In the genomic region with DNA sequence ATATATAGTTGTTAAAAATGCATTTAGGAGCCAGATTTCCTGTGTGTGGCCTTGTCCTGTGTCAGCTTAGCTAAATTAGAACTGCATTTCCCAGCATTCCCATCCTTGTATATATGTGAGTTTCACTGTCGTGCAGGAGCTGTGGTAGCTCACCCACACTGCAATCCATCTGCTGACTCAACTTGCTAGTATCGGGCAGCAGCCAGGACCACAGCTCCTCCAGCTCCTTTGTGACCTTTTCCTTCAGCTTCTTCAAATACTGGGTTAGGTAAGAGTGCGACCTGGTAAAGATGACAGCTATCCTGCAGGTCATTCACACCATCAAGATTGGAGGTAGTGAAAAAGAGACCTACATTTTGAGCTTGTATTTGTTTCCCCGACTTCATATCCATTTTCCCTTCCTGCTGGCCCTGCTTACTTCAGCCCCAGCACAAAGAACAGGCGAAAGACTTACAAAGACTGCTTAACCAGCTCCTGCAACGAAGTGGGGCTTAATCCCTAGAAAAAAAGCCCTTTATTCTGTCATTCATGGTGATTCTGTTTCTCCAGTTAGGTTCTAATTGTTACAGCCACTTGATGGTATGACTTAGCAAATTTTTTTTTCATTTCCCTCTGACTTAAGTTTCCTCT, we compare ENCODE assay signal across 15 cellular contexts. TPM values are rescaled to one million over a fixed set of nuclear protein-coding genes. Genes with fewer than 3 reads are reported as not detected.
A peak's percentile ranks its signal among the peaks of the same experiment; 100 is the strongest.
DNase-seq lines count a peak whose midpoint lies in the region; ATAC-seq and TF ChIP-seq lines count a peak whose summit lies in the region.
"Had no signal": no experiment of that assay in that cellular context is flagged by ENCODE, and none has a peak within 500 bp of the region (broad histone marks: within the 10 kb centered on the region; RNA-seq: fewer than 3 reads in every experiment).

No MANE protein-coding gene starts in this region.

- H3K36me3 Mint-ChIP-seq in GM23338 (ENCODE audit: low read depth), result peaks cover 10% of the 10 kb centered on the region; the same call in 2 of the 3 replicates
- no peaks in the 10 kb centered on the region for H3K36me3 Mint-ChIP-seq in activated T-helper 1 cell treated with anti-CD3 and anti-CD28 coated beads, Interleukin-12 subunit alpha, Interleukin-12 subunit beta, Interleukin-2, Interleukin-4 antibody, amounts not matched to agents 30 ng/mL and 10 ng/mL and 1 ng/mL, durations not matched to agents 14 hours and 24 hours and 36 hours (ENCODE audit: low read depth)

- intact Hi-C loops in activated T-helper 1 cell treated with anti-CD3 and anti-CD28 coated beads, Interleukin-12 subunit alpha, Interleukin-12 subunit beta, Interleukin-2, Interleukin-4 antibody, amounts not matched to agents 30 ng/mL and 10 ng/mL and 1 ng/mL, durations not matched to agents 14 hours and 24 hours and 36 hours (cut with micrococcal nuclease), result no loop called here

- H2AFZ ChIP-seq in GM23338, result peak overlapping the region; percentile 91

- no peak overlapping the region for H3K4me3 ChIP-seq in GM23338
- H3K4me3 ChIP-seq: gastrocnemius medialis, sigmoid colon had no signal

- H3K4me1 Mint-ChIP-seq in GM23338, result peaks cover 6% of the 10 kb centered on the region; the same call in 1 of the 3 replicates
- H3K4me1 Mint-ChIP-seq in activated T-helper 1 cell treated with anti-CD3 and anti-CD28 coated beads, Interleukin-12 subunit alpha, Interleukin-12 subunit beta, Interleukin-2, Interleukin-4 antibody, amounts not matched to agents 30 ng/mL and 10 ng/mL and 1 ng/mL, durations not matched to agents 14 hours and 24 hours and 36 hours (ENCODE audit: low read depth), result no peaks in the 10 kb centered on the region
- H3K4me1 Mint-ChIP-seq: central memory CD8-positive, alpha-beta T cell; T-helper 17 cell had no signal

- peak overlapping the region; percentile 16; the same call in 1 of the 2 replicates for H3K27ac Mint-ChIP-seq in GM23338
- H3K27ac Mint-ChIP-seq in activated T-helper 1 cell treated with anti-CD3 and anti-CD28 coated beads, Interleukin-12 subunit alpha, Interleukin-12 subunit beta, Interleukin-2, Interleukin-4 antibody, amounts not matched to agents 30 ng/mL and 10 ng/mL and 1 ng/mL, durations not matched to agents 14 hours and 24 hours and 36 hours, result no peak overlapping the region
- H3K27ac Mint-ChIP-seq: T-helper 17 cell had no signal

- no peaks in the 10 kb centered on the region for H4K20me1 ChIP-seq in GM23338 (replicated peaks; ENCODE audit: insufficient read depth)

- H3K36me3 ChIP-seq in GM23338 (ENCODE audit: insufficient read depth), result no peaks in the 10 kb centered on the region
- H3K36me3 ChIP-seq: gastrocnemius medialis, sigmoid colon had no signal

- no peak; the same call in 2 of the 3 replicates for ATAC-seq in GM23338
- ATAC-seq: gastrocnemius medialis, T-helper 17 cell had no signal

- peak; percentile 69 for DNase-seq in A172 (ENCODE audit: low spot score)
- no peak for DNase-seq in GM23338 (ENCODE audit: low spot score)
- DNase-seq in RPMI8226, result peak; percentile 12
- DNase-seq in fibroblast of peridontal ligament (ENCODE audit: extremely low read depth), result peak; percentile 61
- no peak for DNase-seq in caudate nucleus (lab: John Stamatoyannopoulos, UW)
- DNase-seq in activated T-helper 1 cell treated with anti-CD3 and anti-CD28 coated beads, Interleukin-12 subunit alpha, Interleukin-12 subunit beta, Interleukin-2, Interleukin-4 antibody, amounts not matched to agents 30 ng/mL and 10 ng/mL and 1 ng/mL, durations not matched to agents 14 hours and 24 hours and 36 hours (ENCODE audit: low spot score), result no peak
- DNase-seq in germinal center (ENCODE audit: low spot score), result no peak
- DNase-seq in activated gamma-delta T cell (lab: John Stamatoyannopoulos, UW), result no peak
- DNase-seq: activated CD8-positive, alpha-beta memory T cell treated with anti-CD3 and anti-CD28 coated beads, Interleukin-2, amount 50 U/mL, for 4 hours; gastrocnemius medialis; NCI-H774; sigmoid colon; T-helper 17 cell had no signal

- H3K4me2 ChIP-seq in GM23338, result no peak overlapping the region

- 0 out of 2 replicates have a peak, but pooled peaks cover 5% of the 10 kb centered on the region for H3K9me2 ChIP-seq in GM23338 (ENCODE audit: insufficient read depth)

- H3K27ac ChIP-seq in GM23338 (ENCODE audit: low read depth), result no peak overlapping the region
- H3K27ac ChIP-seq in caudate nucleus (ENCODE audit: low read depth, low read length), result no peak overlapping the region
- H3K27ac ChIP-seq: gastrocnemius medialis, sigmoid colon had no signal

- no peak overlapping the region for H3K4me3 Mint-ChIP-seq in GM23338
- no peak overlapping the region for H3K4me3 Mint-ChIP-seq in activated T-helper 1 cell treated with anti-CD3 and anti-CD28 coated beads, Interleukin-12 subunit alpha, Interleukin-12 subunit beta, Interleukin-2, Interleukin-4 antibody, amounts not matched to agents 30 ng/mL and 10 ng/mL and 1 ng/mL, durations not matched to agents 14 hours and 24 hours and 36 hours
- H3K4me3 Mint-ChIP-seq: central memory CD8-positive, alpha-beta T cell; T-helper 17 cell had no signal

- H3K4me1 ChIP-seq in GM23338 (ENCODE audit: insufficient read depth), result no peaks in the 10 kb centered on the region
- H3K4me1 ChIP-seq: gastrocnemius medialis, sigmoid colon had no signal

- H3K79me2 ChIP-seq in GM23338 (replicated peaks; ENCODE audit: insufficient read depth), result no peaks in the 10 kb centered on the region

- H3K27me3 Mint-ChIP-seq in GM23338 (ENCODE audit: insufficient read depth, low read depth, poor library complexity), result no peaks in the 10 kb centered on the region
- peaks cover 3% of the 10 kb centered on the region for H3K27me3 Mint-ChIP-seq in activated T-helper 1 cell treated with anti-CD3 and anti-CD28 coated beads, Interleukin-12 subunit alpha, Interleukin-12 subunit beta, Interleukin-2, Interleukin-4 antibody, amounts not matched to agents 30 ng/mL and 10 ng/mL and 1 ng/mL, durations not matched to agents 14 hours and 24 hours and 36 hours (ENCODE audit: insufficient read depth)
- H3K27me3 Mint-ChIP-seq: central memory CD8-positive, alpha-beta T cell had no signal

- no peaks in the 10 kb centered on the region for H3K27me3 ChIP-seq in GM23338 (ENCODE audit: insufficient read depth)
- H3K27me3 ChIP-seq: gastrocnemius medialis, sigmoid colon had no signal

- no peaks in the 10 kb centered on the region for H3F3A ChIP-seq in GM23338 (replicated peaks; ENCODE audit: low read depth)

- no peak for TF ChIP-seq CTCF in GM23338 (conservative IDR thresholded peaks at IDR 0.05; ENCODE audit: low read depth in 2 of 2)

- peaks cover 13% of the 10 kb centered on the region for H3K9me3 Mint-ChIP-seq in GM23338
- peaks cover 6% of the 10 kb centered on the region for H3K9me3 Mint-ChIP-seq in activated T-helper 1 cell treated with anti-CD3 and anti-CD28 coated beads, Interleukin-12 subunit alpha, Interleukin-12 subunit beta, Interleukin-2, Interleukin-4 antibody, amounts not matched to agents 30 ng/mL and 10 ng/mL and 1 ng/mL, durations not matched to agents 14 hours and 24 hours and 36 hours
- H3K9me3 Mint-ChIP-seq: central memory CD8-positive, alpha-beta T cell had no signal

TF ChIP-seq in GM23338, 12 proteins besides CTCF, POLR2A, EP300 and RAD21:
- TF ChIP-seq ZNF331 (CRISPR knock-in tag; IDR thresholded peaks at IDR 0.05; ENCODE audit: low read depth), result no peak

RNA-seq across cellular contexts. Expression of a gene that starts 11.4 kb away (rescaled TPM):
- total RNA-seq in A172 (2014; rRNA removed; shearing (Covaris generic)), result not detected in 2 replicates
- total RNA-seq in GM23338 (2014; rRNA removed; shearing (Covaris generic)), result not detected in 2 replicates
- polyA plus RNA-seq in GM23338 (2016; fragmentation: Nextera tagmentation; extraction: Ambion mirVana), result not detected in 2 replicates
- total RNA-seq in activated T-helper 1 cell treated with anti-CD3 and anti-CD28 coated beads, Interleukin-12 subunit alpha, Interleukin-12 subunit beta, Interleukin-2, Interleukin-4 antibody, amounts not matched to agents 30 ng/mL and 10 ng/mL and 1 ng/mL, durations not matched to agents 14 hours and 24 hours and 36 hours, result not detected in 2 replicates
- total RNA-seq: gastrocnemius medialis, lung microvascular endothelial cell, sigmoid colon, T-helper 17 cell had no signal
- polyA plus RNA-seq: sigmoid colon had no signal

RNA-seq across cellular contexts. Expression of a gene that starts 48.8 kb away (rescaled TPM):
- 235 and 369 TPM in 2 replicates for total RNA-seq in A172 (2014; rRNA removed; shearing (Covaris generic))
- 0.10 TPM in 1 of 2 replicates, not detected in the other for total RNA-seq in GM23338 (2014; rRNA removed; shearing (Covaris generic))
- polyA plus RNA-seq in GM23338 (2016; fragmentation: Nextera tagmentation; extraction: Ambion mirVana), result not detected in 2 replicates
- not detected in 2 replicates for total RNA-seq in activated T-helper 1 cell treated with anti-CD3 and anti-CD28 coated beads, Interleukin-12 subunit alpha, Interleukin-12 subunit beta, Interleukin-2, Interleukin-4 antibody, amounts not matched to agents 30 ng/mL and 10 ng/mL and 1 ng/mL, durations not matched to agents 14 hours and 24 hours and 36 hours
- total RNA-seq: lung microvascular endothelial cell, T-helper 17 cell had no signal

Comparison
In these comparisons a context has a peak if more than half of its experiments do, and no peak if none do; other contexts are left out.
1. DNase-seq: peak in A172 (single experiment), RPMI8226 (single experiment) and fibroblast of peridontal ligament (single experiment); none in GM23338 (single experiment), caudate nucleus (0 of 61), activated T-helper 1 cell treated with anti-CD3 and anti-CD28 coated beads, Interleukin-12 subunit alpha, Interleukin-12 subunit beta, Interleukin-2, Interleukin-4 antibody, amounts not matched to agents 30 ng/mL and 10 ng/mL and 1 ng/mL, durations not matched to agents 14 hours and 24 hours and 36 hours (single experiment), germinal center (single experiment) and activated gamma-delta T cell (single experiment).
2. RNA of a gene that starts 48.8 kb away (total RNA-seq): 235 to 369 TPM in A172; 0.10 TPM in GM23338 and not detected in activated T-helper 1 cell treated with anti-CD3 and anti-CD28 coated beads, Interleukin-12 subunit alpha, Interleukin-12 subunit beta, Interleukin-2, Interleukin-4 antibody, amounts not matched to agents 30 ng/mL and 10 ng/mL and 1 ng/mL, durations not matched to agents 14 hours and 24 hours and 36 hours; every median in the first group is over 100 times any median in the second.